32 cellular contexts compared by ENCODE assay signal in genomic region chr3:62178032-62178431, GRCh38.
"Had no signal": no experiment of that assay in that cellular context is flagged by ENCODE, and none has a peak within 500 bp of the region (broad histone marks: within the 10 kb centered on the region; RNA-seq: fewer than 3 reads in every experiment).

No MANE protein-coding gene starts in this region.

- H3K36me3 ChIP-seq: MG63 had no signal

- H3K4me3 ChIP-seq: MG63 had no signal

- DNase-seq: Karpas-422, MG63, MM.1S, NCI-H1048, NCI-H1092, NCI-H1092 treated with DMSO at 0.1 percent for 48 hours, NCI-H1105, NCI-H1105 treated with DMSO at 0.1 percent for 48 hours, NCI-H1417, NCI-H1417 treated with DMSO at 0.1 percent for 48 hours, NCI-H1436, NCI-H1436 treated with DMSO at 0.1 percent for 48 hours, NCI-H146, NCI-H1694, NCI-H1694 treated with DMSO at 0.1 percent for 48 hours, NCI-H187, NCI-H187 treated with DMSO at 0.1 percent for 48 hours, NCI-H1930, NCI-H2029, NCI-H2029 treated with DMSO at 0.1 percent for 48 hours, NCI-H2081, NCI-H2081 treated with DMSO at 0.1 percent for 48 hours, NCI-H2107, NCI-H2171, NCI-H2171 treated with DMSO at 0.1 percent for 48 hours, NCI-H2227 treated with DMSO at 0.1 percent for 48 hours, NCI-H226, NCI-H345, NCI-H446, NCI-H446 treated with DMSO at 0.1 percent for 48 hours, NCI-H510A, NCI-H510A treated with DMSO at 0.1 percent for 48 hours had no signal

- H3K27me3 ChIP-seq: MG63 had no signal

- H3K9me3 ChIP-seq: MG63 had no signal
